In genomic region chr17:44235583-44235936, GRCh38 we compare ENCODE assay signal across 1 cellular context.
TF ChIP-seq lines count a peak whose summit lies in the region.

No MANE protein-coding gene starts in this region.

TF ChIP-seq in GM23338, 12 proteins besides CTCF, POLR2A, EP300 and RAD21:
- TF ChIP-seq ETS1 (IDR thresholded peaks at IDR 0.05) (no peak), ZNF114 (CRISPR knock-in tag; IDR thresholded peaks at IDR 0.05) (no peak), REST (IDR thresholded peaks at IDR 0.05; ENCODE audit: unreplicated experiment) (no peak)
TF ChIP-seq in GM23338: peak in this region for 0.
